ENCODE assay signal across 18 cellular contexts in the genomic region with DNA sequence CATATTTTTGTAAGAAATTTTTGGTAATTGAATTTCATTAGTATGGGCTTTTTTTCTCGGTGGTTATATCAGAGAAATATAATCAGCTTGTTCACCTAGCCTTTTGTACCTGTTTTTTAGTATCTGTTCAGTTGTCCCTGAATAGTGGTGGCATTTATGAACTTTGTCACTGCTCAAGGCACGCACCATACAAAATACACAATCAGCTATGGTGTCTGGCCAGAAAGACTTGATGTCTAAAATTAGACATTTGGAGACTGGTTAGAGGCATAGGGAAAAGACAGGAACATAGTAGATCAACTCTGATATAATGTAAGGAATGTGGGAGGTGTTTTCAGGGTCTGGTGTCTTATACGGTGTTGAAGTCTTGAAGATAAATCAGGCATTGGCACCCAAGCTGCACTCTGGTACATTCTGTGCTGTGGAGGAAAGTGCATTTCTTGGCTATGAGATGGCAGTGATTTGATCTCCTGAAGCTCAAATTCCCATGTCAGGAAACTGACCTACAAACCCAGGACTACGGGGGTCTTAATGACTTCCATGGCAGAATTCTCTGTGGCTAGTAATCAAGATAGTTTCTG. TPM values are rescaled to one million over a fixed set of nuclear protein-coding genes. Genes with fewer than 3 reads are reported as not detected.
DNase-seq lines count a peak whose midpoint lies in the region; ATAC-seq and TF ChIP-seq lines count a peak whose summit lies in the region.
"Had no signal": no experiment of that assay in that cellular context is flagged by ENCODE, and none has a peak within 500 bp of the region (broad histone marks: within the 10 kb centered on the region; RNA-seq: fewer than 3 reads in every experiment).

No MANE protein-coding gene starts in this region.

- H3K9me3 Mint-ChIP-seq in glutamatergic neuron (ENCODE audit: unreplicated experiment) (no peaks in the 10 kb centered on the region), T-cell (no peaks in the 10 kb centered on the region)
- H3K9me3 Mint-ChIP-seq: CD8-positive, alpha-beta memory T cell had no signal

- TF ChIP-seq POLR2A in heart left ventricle (IDR thresholded peaks at IDR 0.05), result no peak
- TF ChIP-seq POLR2A in right lobe of liver (IDR thresholded peaks at IDR 0.05), result no peak

- DNase-seq in cardiac muscle cell (ENCODE audit: low read depth in 1 of 2, low spot score in 1 of 2) (peak in 1 of 2 donors; percentile 26), right atrium auricular region (ENCODE audit: low spot score) (no peak), heart left ventricle (no peak), right lobe of liver (no peak), superior temporal gyrus (ENCODE audit: extremely low spot score) (peak; percentile 42), glutamatergic neuron (no peak), T-cell (no peak)
- DNase-seq: CD8-positive, alpha-beta memory T cell; DMS79; IMR-90; Karpas-422; NCI-H1105; NCI-H1694 treated with DMSO at 0.1 percent for 48 hours; NCI-H526 treated with DMSO at 0.1 percent for 48 hours had no signal

- ATAC-seq in heart left ventricle (peak; percentile 35 to 55 (median 44)), right lobe of liver (peak; percentile 38 to 61 (median 56)), T-cell (replicated peaks in 1 of 4) (no peak), GM21619 (IDR thresholded peaks at IDR 0.05; ENCODE audit: unreplicated experiment) (no peak)

- TF ChIP-seq CTCF in cardiac muscle cell (IDR thresholded peaks at IDR 0.05; ENCODE audit: low read depth, low read length), result no peak
- TF ChIP-seq CTCF in right atrium auricular region (IDR thresholded peaks at IDR 0.05), result no peak
- TF ChIP-seq CTCF in heart left ventricle (IDR thresholded peaks at IDR 0.05), result no peak
- TF ChIP-seq CTCF in right lobe of liver (IDR thresholded peaks at IDR 0.05), result no peak
- TF ChIP-seq CTCF in glutamatergic neuron (IDR thresholded peaks at IDR 0.05; ENCODE audit: partially characterized antibody, unreplicated experiment), result no peak

- no peaks in the 10 kb centered on the region for H3K9me3 ChIP-seq in cardiac muscle cell (ENCODE audit: low read depth)
- no peaks in the 10 kb centered on the region for H3K9me3 ChIP-seq in right atrium auricular region
- H3K9me3 ChIP-seq in heart left ventricle, result no peaks in the 10 kb centered on the region
- no peaks in the 10 kb centered on the region for H3K9me3 ChIP-seq in right lobe of liver
- H3K9me3 ChIP-seq: BLaER1, HAP-1 had no signal

- H3K4me1 Mint-ChIP-seq in glutamatergic neuron (ENCODE audit: low read depth, unreplicated experiment) (no peaks in the 10 kb centered on the region), T-cell (no peaks in the 10 kb centered on the region)
- H3K4me1 Mint-ChIP-seq: CD8-positive, alpha-beta memory T cell had no signal

- POLR2A ChIA-PET in T-cell (lab: Charles Lee), result interaction anchor here in 1 of 2 donors (0.7 kb wide), 1 partner anchor 272 kb away, joined by 4 read pairs; no protein-coding TSS in a partner anchor

- H3K36me3 ChIP-seq in cardiac muscle cell (no peaks in the 10 kb centered on the region), right atrium auricular region (no peaks in the 10 kb centered on the region), heart left ventricle (no peaks in the 10 kb centered on the region), right lobe of liver (no peaks in the 10 kb centered on the region)
- H3K36me3 ChIP-seq: BLaER1, HAP-1 had no signal

- intact Hi-C loops in heart left ventricle (cut with DNase I) (loop anchor here in 1 of 10 donors (10.0 kb wide), 1 partner anchor 163 kb away; no protein-coding TSS in a partner anchor), right lobe of liver (cut with DNase I) (no loop called here)

- CTCF ChIA-PET in T-cell (lab: Charles Lee), result interaction anchor here in 1 of 2 donors (1.0 kb wide), 1 partner anchor 82 kb away, joined by 3 read pairs; no protein-coding TSS in a partner anchor

- H3K4me3 ChIP-seq in cardiac muscle cell, result no peak overlapping the region
- peak overlapping the region in 1 of 2 donors; percentile 16 for H3K4me3 ChIP-seq in right atrium auricular region
- H3K4me3 ChIP-seq in heart left ventricle, result peak overlapping the region in 3 of 12 donors; percentile 4 to 50 (median 24)
- no peak overlapping the region for H3K4me3 ChIP-seq in right lobe of liver
- H3K4me3 ChIP-seq: BLaER1, HAP-1 had no signal

- H3K27ac Mint-ChIP-seq in glutamatergic neuron (ENCODE audit: unreplicated experiment) (no peak overlapping the region), T-cell (no peak overlapping the region)
- H3K27ac Mint-ChIP-seq: CD8-positive, alpha-beta memory T cell had no signal

- H3K27ac ChIP-seq in cardiac muscle cell (peak overlapping the region; percentile 72), right atrium auricular region (peak overlapping the region in 1 of 2 donors; percentile 73), heart left ventricle (peak overlapping the region in 11 of 12 donors; percentile 9 to 63 (median 53)), right lobe of liver (no peak overlapping the region)
- H3K27ac ChIP-seq: BLaER1 had no signal

- WGBS in heart left ventricle, 4 donors, result 28 to 38% (median 35%) methylated on average over 4 of the region's 4 CpGs
- WGBS in right lobe of liver (ENCODE audit: insufficient coverage, low coverage, low lambda C conversion rate, missing lambda C conversion rate), result 46% methylated on average over 4 of the region's 4 CpGs

- H3K36me3 Mint-ChIP-seq in glutamatergic neuron (ENCODE audit: unreplicated experiment) (no peaks in the 10 kb centered on the region), T-cell (no peaks in the 10 kb centered on the region)
- H3K36me3 Mint-ChIP-seq: CD8-positive, alpha-beta memory T cell had no signal

- H3K4me1 ChIP-seq in cardiac muscle cell (ENCODE audit: low read depth), result peaks cover 26% of the 10 kb centered on the region
- H3K4me1 ChIP-seq in right atrium auricular region, result no peaks in the 10 kb centered on the region
- peaks cover 0 to 30% (median 5%) of the 10 kb centered on the region in 12 donors for H3K4me1 ChIP-seq in heart left ventricle
- no peaks in the 10 kb centered on the region for H3K4me1 ChIP-seq in right lobe of liver
- H3K4me1 ChIP-seq: BLaER1, HAP-1 had no signal

- H3K4me3 Mint-ChIP-seq in glutamatergic neuron (ENCODE audit: unreplicated experiment) (no peak overlapping the region), T-cell (no peak overlapping the region)
- H3K4me3 Mint-ChIP-seq: CD8-positive, alpha-beta memory T cell had no signal

- H3K27me3 ChIP-seq in cardiac muscle cell, result no peaks in the 10 kb centered on the region
- no peaks in the 10 kb centered on the region for H3K27me3 ChIP-seq in right atrium auricular region
- H3K27me3 ChIP-seq in heart left ventricle, result no peaks in the 10 kb centered on the region
- H3K27me3 ChIP-seq in right lobe of liver, result no peaks in the 10 kb centered on the region
- H3K27me3 ChIP-seq: BLaER1 had no signal

- H3K27me3 Mint-ChIP-seq in glutamatergic neuron (ENCODE audit: unreplicated experiment) (no peaks in the 10 kb centered on the region), T-cell (peaks cover 0 to 10% of the 10 kb centered on the region in 2 donors)

RNA-seq across cellular contexts. Expression of a gene that starts 3.6 kb away (rescaled TPM):
- total RNA-seq in cardiac muscle cell (2.0 and 3.2 TPM in 2 replicates), right atrium auricular region (100 to 1,000 TPM in 1 of 2 donors, 10 to 100 TPM in 1; 75.6 to 139 TPM), heart left ventricle (100 to 1,000 TPM in 2 of 9 donors, 10 to 100 TPM in 7; 38.8 to 230 (median 73.4) TPM), right lobe of liver (not detected), glutamatergic neuron (ENCODE audit: unreplicated experiment) (not detected), T-cell (not detected)
- polyA plus RNA-seq in cardiac muscle cell (2.4 and 7.6 TPM in 2 replicates), heart left ventricle (100 to 1,000 TPM in 1 of 2 donors, 10 to 100 TPM in 1; 67.8 to 139 TPM)
- total RNA-seq: CD8-positive, alpha-beta memory T cell; HT-29; IMR-90 had no signal
- polyA plus RNA-seq: CD8-positive, alpha-beta memory T cell had no signal

RNA-seq across cellular contexts. Expression of a gene that starts 42.3 kb away (rescaled TPM):
- total RNA-seq in cardiac muscle cell (not detected in 2 replicates), right atrium auricular region (not detected), heart left ventricle (10 to 100 TPM in 1 of 9 donors, 1 to 10 TPM in 1, under 1 TPM in 1, not detected in 6; 0.36 to 70.7 (median 3.3) TPM), right lobe of liver (under 1 TPM in 2 of 6 experiments, not detected in 4; 0.20 to 0.35 TPM), glutamatergic neuron (ENCODE audit: unreplicated experiment) (not detected), T-cell (not detected)
- polyA plus RNA-seq in cardiac muscle cell (not detected in 2 replicates), heart left ventricle (under 1 TPM in 1 of 2 donors, not detected in 1; 0.06 TPM)
- polyA plus RNA-seq: CD8-positive, alpha-beta memory T cell; IMR-90 had no signal

RNA-seq across cellular contexts. Expression of a gene that starts 54.8 kb away (rescaled TPM):
- total RNA-seq in cardiac muscle cell, result not detected in 2 replicates
- polyA plus RNA-seq in cardiac muscle cell, result not detected in 2 replicates
- under 1 TPM in 1 of 2 donors, not detected in 1; 0.28 TPM for total RNA-seq in right atrium auricular region
- total RNA-seq in heart left ventricle, result 100 to 1,000 TPM in 1 of 9 donors, 10 to 100 TPM in 1, 1 to 10 TPM in 1, under 1 TPM in 3, not detected in 3; 0.47 to 252 (median 2.3) TPM
- polyA plus RNA-seq in heart left ventricle, result under 1 TPM; 0.10 to 0.34 TPM
- total RNA-seq in right lobe of liver, result 1 to 10 TPM in 4 of 6 experiments, under 1 TPM in 1, not detected in 1; 0.42 to 7.0 (median 5.4) TPM
- not detected for total RNA-seq in glutamatergic neuron (ENCODE audit: unreplicated experiment)
- not detected for total RNA-seq in T-cell
- polyA plus RNA-seq: CD8-positive, alpha-beta memory T cell had no signal

Comparison
In these comparisons a context has a peak if more than half of its experiments do, and no peak if none do; other contexts are left out.
1. H3K27ac ChIP-seq: peak in cardiac muscle cell (single experiment) and heart left ventricle (11 of 12); none in right lobe of liver (0 of 3).
2. ATAC-seq: peak in heart left ventricle (4 of 4) and right lobe of liver (4 of 4); none in T-cell (0 of 4) and GM21619 (single experiment).